8 cellular contexts compared by ENCODE assay signal in the genomic region with DNA sequence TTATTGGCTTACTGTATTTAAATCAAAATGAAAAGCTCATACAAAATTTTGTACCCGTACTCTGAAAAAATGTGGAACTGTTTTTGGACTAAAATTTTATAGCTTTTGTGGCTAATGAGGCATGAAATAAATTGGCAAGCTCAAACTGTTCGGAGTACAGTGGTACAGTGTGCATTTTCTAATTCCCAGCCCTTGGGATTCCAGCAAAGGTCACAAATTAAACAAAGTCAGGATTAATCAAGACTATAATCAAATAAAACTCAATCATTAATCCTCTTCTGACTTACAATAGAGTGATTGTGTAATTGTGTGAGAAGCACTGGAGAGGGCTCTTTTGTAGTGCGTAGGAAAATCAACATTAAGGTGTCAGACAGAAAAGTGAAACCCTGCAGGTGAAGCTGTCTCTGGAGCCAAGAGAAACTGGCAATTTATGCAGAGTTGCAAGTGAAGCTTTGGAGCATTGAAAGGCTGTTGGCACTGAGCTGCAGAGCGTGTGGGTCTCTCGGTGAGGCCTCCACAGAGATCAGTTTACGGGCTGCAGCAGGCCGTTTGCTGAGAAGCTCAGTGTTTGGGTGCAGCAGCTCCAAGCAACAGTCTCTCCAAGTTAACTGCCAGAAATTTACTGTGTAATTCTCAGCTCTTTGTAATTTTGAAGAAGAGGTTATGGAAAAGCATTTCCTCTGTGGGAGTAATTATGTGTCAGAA.
DNase-seq lines count a peak whose midpoint lies in the region; ATAC-seq and TF ChIP-seq lines count a peak whose summit lies in the region.

No MANE protein-coding gene starts in this region.

- H4K20me1 ChIP-seq in OCI-LY7 (ENCODE audit: insufficient read depth, low read length), result no peaks in the 10 kb centered on the region; the same call in 1 of the 2 replicates

- peaks cover 37% of the 10 kb centered on the region for H3K36me3 Mint-ChIP-seq in T-cell

- no peak for ATAC-seq in T-cell (replicated peaks in 1 of 4)
- ATAC-seq in gastrocnemius medialis, result no peak

- H3K27ac ChIP-seq in OCI-LY7 (ENCODE audit: low read depth, low read length, poor library complexity, severe bottlenecking) (peak overlapping the region; percentile 48), gastrocnemius medialis (no peak overlapping the region)
- H3K27ac ChIP-seq in effector memory CD4-positive, alpha-beta T cell (ENCODE audit: insufficient read depth, low read length, poor library complexity, severe bottlenecking), result no peak overlapping the region

- H3K9me3 Mint-ChIP-seq in T-cell, result peaks cover 0 to 4% (median 2%) of the 10 kb centered on the region in 3 donors

- no peaks in the 10 kb centered on the region for H3K27me3 ChIP-seq in effector memory CD4-positive, alpha-beta T cell (replicated peaks; ENCODE audit: control insufficient read depth, insufficient read depth, low read length, poor library complexity, severe bottlenecking)
- no peaks in the 10 kb centered on the region for H3K27me3 ChIP-seq in gastrocnemius medialis

- no peak overlapping the region for H3K4me3 Mint-ChIP-seq in T-cell

- peak; percentile 78 for DNase-seq in HT-29 (ENCODE audit: low spot score)
- peak; percentile 44 for DNase-seq in OCI-LY7 (ENCODE audit: low spot score)
- DNase-seq in fibroblast of villous mesenchyme (ENCODE audit: low read depth), result peak; percentile 46
- peak; percentile 64 for DNase-seq in retinal pigment epithelial cell (ENCODE audit: low read depth)
- DNase-seq in effector memory CD4-positive, alpha-beta T cell, result no peak
- no peak for DNase-seq in T-cell
- no peak for DNase-seq in gastrocnemius medialis
- no peak for DNase-seq in activated CD4-positive, CD25-positive, alpha-beta regulatory T cell treated with anti-CD3 and anti-CD28 coated beads, Interleukin-2, amount 50 U/mL, for 72 hours

- no peaks in the 10 kb centered on the region for H3K27me3 Mint-ChIP-seq in T-cell

- H3K4me3 ChIP-seq in OCI-LY7 (ENCODE audit: low read depth, low read length, poor library complexity, severe bottlenecking) (no peak overlapping the region), fibroblast of villous mesenchyme (ENCODE audit: low read depth, low read length) (no peak overlapping the region), retinal pigment epithelial cell (ENCODE audit: low read length) (no peak overlapping the region), gastrocnemius medialis (no peak overlapping the region)
- H3K4me3 ChIP-seq in effector memory CD4-positive, alpha-beta T cell (ENCODE audit: insufficient read depth, low read depth, low read length, poor library complexity, severe bottlenecking), result no peak overlapping the region

- peak overlapping the region; percentile 32; the same call in 1 of the 2 replicates for H2AFZ ChIP-seq in OCI-LY7 (ENCODE audit: low read length)

- no peak overlapping the region for H3K27ac Mint-ChIP-seq in T-cell

- peaks cover 28% of the 10 kb centered on the region for H3K36me3 ChIP-seq in OCI-LY7 (ENCODE audit: insufficient read depth, low read length)
- no peaks in the 10 kb centered on the region for H3K36me3 ChIP-seq in effector memory CD4-positive, alpha-beta T cell (ENCODE audit: control insufficient read depth, insufficient read depth, low read length)
- H3K36me3 ChIP-seq in gastrocnemius medialis, result no peaks in the 10 kb centered on the region

- peaks cover 50% of the 10 kb centered on the region for H3K4me1 ChIP-seq in OCI-LY7 (ENCODE audit: insufficient read depth, low read length, poor library complexity, severe bottlenecking)
- H3K4me1 ChIP-seq in effector memory CD4-positive, alpha-beta T cell (ENCODE audit: control insufficient read depth, insufficient read depth, low read length, poor library complexity, severe bottlenecking), result no peaks in the 10 kb centered on the region
- peaks cover 5 to 11% of the 10 kb centered on the region in 2 donors for H3K4me1 ChIP-seq in gastrocnemius medialis

- no peak for TF ChIP-seq POLR2A in gastrocnemius medialis (IDR thresholded peaks at IDR 0.05)

- CTCF ChIA-PET in OCI-LY7 (lab: Charles Lee; ENCODE audit: unreplicated experiment) (no interaction called here), T-cell (lab: Charles Lee) (no interaction called here)

- H3K9me3 ChIP-seq in OCI-LY7 (ENCODE audit: low read length) (peaks cover 18% of the 10 kb centered on the region; the same call in 1 of the 2 replicates), gastrocnemius medialis (peaks cover 0 to 7% (median 0%) of the 10 kb centered on the region in 3 donors)
- no peaks in the 10 kb centered on the region for H3K9me3 ChIP-seq in effector memory CD4-positive, alpha-beta T cell (ENCODE audit: control insufficient read depth, low read length)

- H3K4me2 ChIP-seq in OCI-LY7 (ENCODE audit: low read length), result peak overlapping the region; percentile 59

- POLR2A ChIA-PET in OCI-LY7 (lab: Charles Lee) (interaction anchor here (0.6 to 2.1 kb wide), 9 partner anchors 8 to 139 kb away, joined by 3 to 19 read pairs (median 3); no protein-coding TSS in a partner anchor), T-cell (lab: Charles Lee) (interaction anchor here in 1 of 2 donors (0.5 kb wide), 1 partner anchor 765 kb away, joined by 3 read pairs; no protein-coding TSS in a partner anchor)

- no TSS peak for BruUV-seq in OCI-LY7 (replicated peaks; lab: Mats Ljungman, UMichigan)

- in situ Hi-C loops in gastrocnemius medialis (cut with MboI; ENCODE audit: low sequenced_read_pairs in 4 of 4), result no loop called here

- no peak for TF ChIP-seq CTCF in OCI-LY7 (conservative IDR thresholded peaks at IDR 0.05; ENCODE audit: low read length)
- no peak for TF ChIP-seq CTCF in fibroblast of villous mesenchyme (IDR thresholded peaks at IDR 0.05; ENCODE audit: insufficient read depth, low read depth, low read length)
- TF ChIP-seq CTCF in retinal pigment epithelial cell (conservative IDR thresholded peaks at IDR 0.05; ENCODE audit: low read depth, low read length), result no peak
- TF ChIP-seq CTCF in gastrocnemius medialis (IDR thresholded peaks at IDR 0.05 in 4 of 5, conservative IDR thresholded peaks at IDR 0.05 in 1 of 5), result no peak

- H3K79me2 ChIP-seq in OCI-LY7 (ENCODE audit: insufficient read depth, low read depth, low read length), result no peaks in the 10 kb centered on the region

- intact Hi-C loops in OCI-LY7 (cut with micrococcal nuclease; ENCODE audit: unreplicated experiment), result loop anchor here (5.0 kb wide), 1 partner anchor 201 kb away; no protein-coding TSS in a partner anchor
- intact Hi-C loops in gastrocnemius medialis (cut with DNase I; ENCODE audit: low total_unique reads), result no loop called here

- H3K9me2 ChIP-seq in OCI-LY7 (ENCODE audit: insufficient read depth, low read length), result no peaks in the 10 kb centered on the region

- H3K4me1 Mint-ChIP-seq in T-cell, result peaks cover 0 to 2% (median 0%) of the 10 kb centered on the region in 3 donors

Comparison
In these comparisons a context has a peak if more than half of its experiments do, and no peak if none do; other contexts are left out.
1. DNase-seq: peak in HT-29 (single experiment), OCI-LY7 (single experiment), fibroblast of villous mesenchyme (single experiment) and retinal pigment epithelial cell (single experiment); none in effector memory CD4-positive, alpha-beta T cell (0 of 3), T-cell (0 of 34), gastrocnemius medialis (0 of 2) and activated CD4-positive, CD25-positive, alpha-beta regulatory T cell treated with anti-CD3 and anti-CD28 coated beads, Interleukin-2, amount 50 U/mL, for 72 hours (single experiment).